ENCODE assay signal across 20 cellular contexts in the genomic region with DNA sequence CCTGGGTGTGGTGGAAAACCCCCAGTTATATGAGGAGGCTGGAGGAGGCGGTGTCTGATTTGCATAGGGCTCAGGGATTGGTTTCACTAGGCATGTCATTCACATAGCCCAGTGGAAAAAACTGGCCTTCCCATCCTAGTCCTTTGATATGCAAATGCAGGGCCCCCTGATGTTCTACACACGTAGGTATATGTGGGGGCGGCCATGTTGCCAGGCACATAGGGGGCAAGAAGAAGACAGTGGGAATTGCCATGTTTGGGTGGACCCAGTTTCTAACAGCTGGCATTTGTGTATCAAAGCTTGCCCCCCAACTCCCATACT. TPM values are rescaled to one million over a fixed set of nuclear protein-coding genes. Genes with fewer than 3 reads are reported as not detected.
DNase-seq lines count a peak whose midpoint lies in the region; ATAC-seq and TF ChIP-seq lines count a peak whose summit lies in the region.
"Had no signal": no experiment of that assay in that cellular context is flagged by ENCODE, and none has a peak within 500 bp of the region (broad histone marks: within the 10 kb centered on the region; RNA-seq: fewer than 3 reads in every experiment).

No MANE protein-coding gene starts in this region.

- H3K27ac ChIP-seq in WERI-Rb-1 (peak overlapping the region; percentile 73), spleen (no peak overlapping the region)
- H3K27ac ChIP-seq: GM23248, Peyer's patch had no signal

- peak; percentile 15 for ATAC-seq in activated naive CD8-positive, alpha-beta T cell treated with anti-CD3 and anti-CD28 coated beads, Interleukin-2, amount 10 ng/mL, durations not matched to agents 7 days and 5 days (ENCODE audit: low read depth)
- peak; percentile 78 for ATAC-seq in stimulated activated naive CD8-positive, alpha-beta T cell treated with anti-CD3 and anti-CD28 coated beads, Interleukin-15, Interleukin-2, amounts not matched to agents 100 U/mL and 50 U/mL, for 24 hours
- ATAC-seq in left cardiac atrium, result no peak

- TF ChIP-seq POLR2A in spleen (IDR thresholded peaks at IDR 0.05), result no peak

- intact Hi-C loops in left cardiac atrium (cut with DNase I) (no loop called here), spleen (cut with DNase I; ENCODE audit: low total_unique reads) (no loop called here)

- DNase-seq in activated T-cell treated with anti-CD3 and anti-CD28 coated beads, Interleukin-2, amount 50 U/mL, for 24 hours, result no peak
- no peak for DNase-seq in activated T-cell treated with anti-CD3 and anti-CD28 coated beads, Interleukin-2, amount 50 U/mL, for 48 hours
- DNase-seq in WERI-Rb-1 (no peak), left cardiac atrium (no peak), spleen (no peak)
- DNase-seq in activated naive CD8-positive, alpha-beta T cell treated with anti-CD3 and anti-CD28 coated beads, Interleukin-2, amount 10 ng/mL, durations not matched to agents 7 days and 5 days, result no peak
- peak; percentile 52 for DNase-seq in stimulated activated naive CD8-positive, alpha-beta T cell treated with anti-CD3 and anti-CD28 coated beads, Interleukin-15, Interleukin-2, amounts not matched to agents 100 U/mL and 50 U/mL, for 24 hours
- DNase-seq: BE2C; CD4-positive, alpha-beta memory T cell; DMS79 treated with DMSO at 0.1 percent for 48 hours; GM23248; MV-4-11; NCI-H1436; NCI-H2081 treated with DMSO at 0.1 percent for 48 hours; NCI-H2227 treated with DMSO at 0.1 percent for 48 hours; NCI-H69; Peyer's patch; SHP77 had no signal

- H3K9me3 ChIP-seq in WERI-Rb-1 (ENCODE audit: severe bottlenecking) (peaks cover 9% of the 10 kb centered on the region), spleen (peaks cover 0 to 5% (median 0%) of the 10 kb centered on the region in 8 donors)
- H3K9me3 ChIP-seq: BE2C, Peyer's patch had no signal

- TF ChIP-seq CTCF in WERI-Rb-1 (IDR thresholded peaks at IDR 0.05; ENCODE audit: low read depth, low read length) (no peak), spleen (IDR thresholded peaks at IDR 0.05 in 8 of 11, conservative IDR thresholded peaks at IDR 0.05 in 3 of 11) (no peak)

- POLR2A ChIA-PET in activated naive CD8-positive, alpha-beta T cell treated with anti-CD3 and anti-CD28 coated beads, Interleukin-2, amount 10 ng/mL, durations not matched to agents 7 days and 5 days (lab: Charles Lee), result no interaction called here

- peaks cover 0 to 14% (median 0%) of the 10 kb centered on the region in 6 donors for H3K4me1 ChIP-seq in spleen
- H3K4me1 ChIP-seq: BE2C, Peyer's patch had no signal

- no peaks in the 10 kb centered on the region for H3K36me3 ChIP-seq in WERI-Rb-1
- no peaks in the 10 kb centered on the region for H3K36me3 ChIP-seq in spleen
- H3K36me3 ChIP-seq: BE2C, Peyer's patch had no signal

- H3K36me3 Mint-ChIP-seq in activated T-cell treated with anti-CD3 and anti-CD28 coated beads, Interleukin-2, amount 50 U/mL, for 24 hours (ENCODE audit: low read depth), result no peaks in the 10 kb centered on the region
- peaks cover 1% of the 10 kb centered on the region for H3K36me3 Mint-ChIP-seq in activated naive CD8-positive, alpha-beta T cell treated with anti-CD3 and anti-CD28 coated beads, Interleukin-2, amount 10 ng/mL, durations not matched to agents 7 days and 5 days
- H3K36me3 Mint-ChIP-seq: CD4-positive, alpha-beta memory T cell; IgD-negative memory B cell had no signal

- 53 to 84% (median 67%) methylated on average over 3 of the region's 3 CpGs for WGBS in spleen, 5 donors

- H3K4me3 Mint-ChIP-seq in activated T-cell treated with anti-CD3 and anti-CD28 coated beads, Interleukin-2, amount 50 U/mL, for 24 hours, result no peak overlapping the region
- no peak overlapping the region for H3K4me3 Mint-ChIP-seq in activated naive CD8-positive, alpha-beta T cell treated with anti-CD3 and anti-CD28 coated beads, Interleukin-2, amount 10 ng/mL, durations not matched to agents 7 days and 5 days
- H3K4me3 Mint-ChIP-seq: CD4-positive, alpha-beta memory T cell; IgD-negative memory B cell had no signal

- H3K27ac Mint-ChIP-seq in activated T-cell treated with anti-CD3 and anti-CD28 coated beads, Interleukin-2, amount 50 U/mL, for 24 hours, result peak overlapping the region; percentile 87
- no peak overlapping the region for H3K27ac Mint-ChIP-seq in activated naive CD8-positive, alpha-beta T cell treated with anti-CD3 and anti-CD28 coated beads, Interleukin-2, amount 10 ng/mL, durations not matched to agents 7 days and 5 days
- H3K27ac Mint-ChIP-seq: IgD-negative memory B cell had no signal

- H3K9me3 Mint-ChIP-seq in activated T-cell treated with anti-CD3 and anti-CD28 coated beads, Interleukin-2, amount 50 U/mL, for 24 hours, result no peaks in the 10 kb centered on the region
- no peaks in the 10 kb centered on the region for H3K9me3 Mint-ChIP-seq in activated naive CD8-positive, alpha-beta T cell treated with anti-CD3 and anti-CD28 coated beads, Interleukin-2, amount 10 ng/mL, durations not matched to agents 7 days and 5 days
- H3K9me3 Mint-ChIP-seq: CD4-positive, alpha-beta memory T cell had no signal

- H3K27me3 Mint-ChIP-seq in activated T-cell treated with anti-CD3 and anti-CD28 coated beads, Interleukin-2, amount 50 U/mL, for 24 hours, result no peaks in the 10 kb centered on the region
- H3K27me3 Mint-ChIP-seq in activated naive CD8-positive, alpha-beta T cell treated with anti-CD3 and anti-CD28 coated beads, Interleukin-2, amount 10 ng/mL, durations not matched to agents 7 days and 5 days, result peaks cover 4% of the 10 kb centered on the region
- H3K27me3 Mint-ChIP-seq: CD4-positive, alpha-beta memory T cell; IgD-negative memory B cell had no signal

- H3K27me3 ChIP-seq in WERI-Rb-1 (ENCODE audit: insufficient read depth, low read depth, severe bottlenecking), result no peaks in the 10 kb centered on the region
- H3K27me3 ChIP-seq in spleen (replicated peaks in 1 of 7), result no peaks in the 10 kb centered on the region
- H3K27me3 ChIP-seq: BE2C, Peyer's patch had no signal

- H3K4me3 ChIP-seq in WERI-Rb-1 (ENCODE audit: low read depth, low read length) (no peak overlapping the region), spleen (no peak overlapping the region)
- H3K4me3 ChIP-seq: GM23248, Peyer's patch had no signal

- peaks cover 24% of the 10 kb centered on the region for H3K4me1 Mint-ChIP-seq in activated T-cell treated with anti-CD3 and anti-CD28 coated beads, Interleukin-2, amount 50 U/mL, for 24 hours (ENCODE audit: low read depth)
- peaks cover 8% of the 10 kb centered on the region for H3K4me1 Mint-ChIP-seq in activated naive CD8-positive, alpha-beta T cell treated with anti-CD3 and anti-CD28 coated beads, Interleukin-2, amount 10 ng/mL, durations not matched to agents 7 days and 5 days

RNA-seq across cellular contexts. Expression of a gene that starts 34.0 kb away (rescaled TPM):
- 1 to 10 TPM in 1 of 2 experiments, under 1 TPM in 1; 0.89 to 1.5 TPM for total RNA-seq in activated naive CD8-positive, alpha-beta T cell treated with anti-CD3 and anti-CD28 coated beads, Interleukin-2, amount 10 ng/mL, durations not matched to agents 7 days and 5 days
- total RNA-seq in left cardiac atrium, result under 1 TPM; 0.06 to 0.10 TPM
- total RNA-seq in spleen, result 1 to 10 TPM in 5 of 7 donors, under 1 TPM in 2; 0.74 to 2.4 (median 1.2) TPM
- 1 to 10 TPM in 1 of 3 donors, under 1 TPM in 2; 0.23 to 1.3 (median 0.33) TPM for polyA plus RNA-seq in spleen
- total RNA-seq: CD4-positive, alpha-beta memory T cell; GM23248; HT-29 had no signal
- polyA plus RNA-seq: CD4-positive, alpha-beta memory T cell; GM23248; IgD-negative memory B cell had no signal

Comparison
In these comparisons a context has a peak if more than half of its experiments do, and no peak if none do; other contexts are left out.
1. ATAC-seq: peak in activated naive CD8-positive, alpha-beta T cell treated with anti-CD3 and anti-CD28 coated beads, Interleukin-2, amount 10 ng/mL, durations not matched to agents 7 days and 5 days (single experiment) and stimulated activated naive CD8-positive, alpha-beta T cell treated with anti-CD3 and anti-CD28 coated beads, Interleukin-15, Interleukin-2, amounts not matched to agents 100 U/mL and 50 U/mL, for 24 hours (single experiment); none in left cardiac atrium (0 of 2).